ENCODE assay signal across 18 cellular contexts in genomic region chr16:81774348-81774747, GRCh38. TPM values are rescaled to one million over a fixed set of nuclear protein-coding genes. Genes with fewer than 3 reads are reported as not detected.
DNase-seq lines count a peak whose midpoint lies in the region; ATAC-seq and TF ChIP-seq lines count a peak whose summit lies in the region.
"Had no signal": no experiment of that assay in that cellular context is flagged by ENCODE, and none has a peak within 500 bp of the region (broad histone marks: within the 10 kb centered on the region; RNA-seq: fewer than 3 reads in every experiment).

No MANE protein-coding gene starts in this region.

- ATAC-seq in GM18517 (IDR thresholded peaks at IDR 0.05; ENCODE audit: unreplicated experiment) (peak; percentile 38), HG03432 (IDR thresholded peaks at IDR 0.05; ENCODE audit: unreplicated experiment) (peak; percentile 39)
- ATAC-seq: activated naive CD4-positive, alpha-beta T cell treated with anti-CD3 and anti-CD28 coated beads, Interleukin-2, amount 50 U/mL, for 72 hours had no signal

- DNase-seq in dermis microvascular lymphatic vessel endothelial cell (ENCODE audit: low read depth in 2 of 2) (peak; percentile 39 to 56), spleen (peak; percentile 81), middle frontal gyrus (ENCODE audit: extremely low spot score, low spot score) (no peak), GOT3 (lab: John Stamatoyannopoulos, UW) (no peak), NCI-H2171 (lab: John Stamatoyannopoulos, UW) (no peak)
- DNase-seq: activated CD4-positive, alpha-beta T cell treated with anti-CD3 and anti-CD28 coated beads, Interleukin-2, amount 10 ng/mL, durations not matched to agents 7 days and 5 days; C1 segment of cervical spinal cord; DMS153; effector CD8-positive, alpha-beta T cell; KG1; NCI-H1417; NCI-H226 had no signal

- intact Hi-C loops in spleen (cut with DNase I; ENCODE audit: low total_unique reads), result no loop called here

- no peaks in the 10 kb centered on the region for H3K36me3 ChIP-seq in spleen
- H3K36me3 ChIP-seq: breast epithelium, SJSA1 had no signal

- no peaks in the 10 kb centered on the region for H3K9me3 ChIP-seq in spleen
- H3K9me3 ChIP-seq: breast epithelium had no signal

- peaks cover 3 to 68% (median 38%) of the 10 kb centered on the region in 6 donors for H3K4me1 ChIP-seq in spleen
- H3K4me1 ChIP-seq: breast epithelium had no signal

- peak overlapping the region in 6 of 8 donors; percentile 13 to 64 (median 56) for H3K27ac ChIP-seq in spleen
- H3K27ac ChIP-seq: SJSA1 had no signal

- no peak for TF ChIP-seq POLR2A in spleen (IDR thresholded peaks at IDR 0.05)

- TF ChIP-seq CTCF in spleen (IDR thresholded peaks at IDR 0.05 in 8 of 11, conservative IDR thresholded peaks at IDR 0.05 in 3 of 11), result no peak

- peaks cover 0 to under 1% (median 0%) of the 10 kb centered on the region in 7 donors for H3K27me3 ChIP-seq in spleen (replicated peaks in 1 of 7)
- H3K27me3 ChIP-seq: breast epithelium had no signal

- H3K4me3 ChIP-seq in spleen, result no peak overlapping the region
- H3K4me3 ChIP-seq: breast epithelium, lung, SJSA1 had no signal

- 18 to 33% (median 21%) methylated on average over 7 of the region's 7 CpGs for WGBS in spleen, 5 donors

RNA-seq across cellular contexts. Expression of gene PLCG2, which starts 4.7 kb away (rescaled TPM):
- total RNA-seq in dermis microvascular lymphatic vessel endothelial cell (10.4 and 25.9 TPM in 2 replicates), spleen (100 to 1,000 TPM; 111 to 277 (median 161) TPM)
- 10 to 100 TPM; 57.1 to 83.2 (median 61.9) TPM for polyA plus RNA-seq in spleen

Comparison
In these comparisons a context has a peak if more than half of its experiments do, and no peak if none do; other contexts are left out.
1. DNase-seq: peak in dermis microvascular lymphatic vessel endothelial cell (2 of 2) and spleen (single experiment); none in middle frontal gyrus (single experiment), GOT3 (single experiment) and NCI-H2171 (single experiment).